In genomic region chr3:147939425-147940196, GRCh38 we compare ENCODE assay signal across 15 cellular contexts.
DNase-seq lines count a peak whose midpoint lies in the region; ATAC-seq and TF ChIP-seq lines count a peak whose summit lies in the region.
"Had no signal": no experiment of that assay in that cellular context is flagged by ENCODE, and none has a peak within 500 bp of the region (broad histone marks: within the 10 kb centered on the region; RNA-seq: fewer than 3 reads in every experiment).

No MANE protein-coding gene starts in this region.

- H3K36me3 Mint-ChIP-seq in stimulated activated effector memory CD8-positive, alpha-beta T cell treated with anti-CD3 and anti-CD28 coated beads, Interleukin-12 subunit alpha, Interleukin-12 subunit beta, amount 100 ng/mL, for 72 hours = no peaks in the 10 kb centered on the region

- H3K9me3 ChIP-seq in ectodermal cell (ENCODE audit: control insufficient read depth, low read length) (no peaks in the 10 kb centered on the region), upper lobe of left lung (no peaks in the 10 kb centered on the region)
- H3K9me3 ChIP-seq: lower lobe of right lung, tibial artery had no signal

- no peaks in the 10 kb centered on the region for H3K4me1 Mint-ChIP-seq in stimulated activated effector memory CD8-positive, alpha-beta T cell treated with anti-CD3 and anti-CD28 coated beads, Interleukin-12 subunit alpha, Interleukin-12 subunit beta, amount 100 ng/mL, for 72 hours

- peaks cover 3% of the 10 kb centered on the region for H3K9me3 Mint-ChIP-seq in stimulated activated effector memory CD8-positive, alpha-beta T cell treated with anti-CD3 and anti-CD28 coated beads, Interleukin-12 subunit alpha, Interleukin-12 subunit beta, amount 100 ng/mL, for 72 hours

- H3K36me3 ChIP-seq in ectodermal cell (ENCODE audit: control insufficient read depth, insufficient read depth, low read length) (no peaks in the 10 kb centered on the region), upper lobe of left lung (no peaks in the 10 kb centered on the region)
- H3K36me3 ChIP-seq: lower lobe of right lung, tibial artery had no signal

- peak; percentile 27 for DNase-seq in NCI-H82 (lab: John Stamatoyannopoulos, UW)
- no peak for DNase-seq in NCI-H82 treated with DMSO at 0.1 percent for 48 hours (lab: John Stamatoyannopoulos, UW; ENCODE audit: unreplicated experiment)
- DNase-seq in midbrain (lab: John Stamatoyannopoulos, UW) = peak; percentile 73
- peak in 42 of 49 donors; percentile 7 to 71 (median 33) for DNase-seq in substantia nigra (lab: John Stamatoyannopoulos, UW)
- DNase-seq in upper lobe of left lung = no peak
- DNase-seq in activated naive CD4-positive, alpha-beta T cell (lab: John Stamatoyannopoulos, UW) = no peak
- no peak for DNase-seq in stimulated activated effector memory CD8-positive, alpha-beta T cell treated with anti-CD3 and anti-CD28 coated beads, Interleukin-12 subunit alpha, Interleukin-12 subunit beta, amount 100 ng/mL, for 72 hours (ENCODE audit: low spot score in 2 of 2)
- DNase-seq: activated CD4-positive, alpha-beta T cell treated with anti-CD3 and anti-CD28 coated beads for 1 hour; DMS153; H7; lower lobe of right lung; NCI-H1694 treated with DMSO at 0.1 percent for 48 hours; tibial artery had no signal

- H3K27ac ChIP-seq in ectodermal cell (ENCODE audit: insufficient read depth, low read depth, low read length, poor library complexity, severe bottlenecking) (no peak overlapping the region), substantia nigra (ENCODE audit: low read depth, low read length, poor library complexity, severe bottlenecking) (peak overlapping the region; percentile 74), upper lobe of left lung (no peak overlapping the region)
- H3K27ac ChIP-seq: 22Rv1, lower lobe of right lung, tibial artery had no signal

- 39 to 40% methylated on average over 9 of the region's 9 CpGs for WGBS in ectodermal cell, 2 experiments
- 47 to 52% methylated on average over 9 of the region's 9 CpGs for WGBS in upper lobe of left lung, 2 donors

- TF ChIP-seq POLR2A in upper lobe of left lung (IDR thresholded peaks at IDR 0.05) = no peak

- no peak for TF ChIP-seq EP300 in upper lobe of left lung (IDR thresholded peaks at IDR 0.05)

- no peak overlapping the region for H3K27ac Mint-ChIP-seq in stimulated activated effector memory CD8-positive, alpha-beta T cell treated with anti-CD3 and anti-CD28 coated beads, Interleukin-12 subunit alpha, Interleukin-12 subunit beta, amount 100 ng/mL, for 72 hours

- H3K4me3 Mint-ChIP-seq in stimulated activated effector memory CD8-positive, alpha-beta T cell treated with anti-CD3 and anti-CD28 coated beads, Interleukin-12 subunit alpha, Interleukin-12 subunit beta, amount 100 ng/mL, for 72 hours = no peak overlapping the region

- H3K27me3 ChIP-seq in ectodermal cell (ENCODE audit: control insufficient read depth, insufficient read depth, low read length, poor library complexity, severe bottlenecking) (no peaks in the 10 kb centered on the region), upper lobe of left lung (no peaks in the 10 kb centered on the region)
- H3K27me3 ChIP-seq: tibial artery had no signal

- H3K4me3 ChIP-seq in ectodermal cell (ENCODE audit: insufficient read depth, low read depth, low read length) = peak overlapping the region; percentile 8
- H3K4me3 ChIP-seq in upper lobe of left lung = no peak overlapping the region
- H3K4me3 ChIP-seq: lower lobe of right lung, tibial artery had no signal

- peaks cover 25% of the 10 kb centered on the region for H3K4me1 ChIP-seq in ectodermal cell (ENCODE audit: control insufficient read depth, insufficient read depth, low read length)
- no peaks in the 10 kb centered on the region for H3K4me1 ChIP-seq in upper lobe of left lung
- H3K4me1 ChIP-seq: lower lobe of right lung had no signal

- ATAC-seq in upper lobe of left lung (ENCODE audit: low FRiP score in 2 of 2) = no peak
- no peak for ATAC-seq in stimulated activated effector memory CD8-positive, alpha-beta T cell treated with anti-CD3 and anti-CD28 coated beads, Interleukin-12 subunit alpha, Interleukin-12 subunit beta, amount 100 ng/mL, for 72 hours
- ATAC-seq: lower lobe of right lung had no signal

- TF ChIP-seq CTCF in upper lobe of left lung (IDR thresholded peaks at IDR 0.05) = no peak

Comparison
In these comparisons a context has a peak if more than half of its experiments do, and no peak if none do; other contexts are left out.
1. DNase-seq: peak in NCI-H82 (single experiment), midbrain (single experiment) and substantia nigra (42 of 49); none in NCI-H82 treated with DMSO at 0.1 percent for 48 hours (single experiment), upper lobe of left lung (0 of 2), activated naive CD4-positive, alpha-beta T cell (0 of 4) and stimulated activated effector memory CD8-positive, alpha-beta T cell treated with anti-CD3 and anti-CD28 coated beads, Interleukin-12 subunit alpha, Interleukin-12 subunit beta, amount 100 ng/mL, for 72 hours (0 of 2).